ENCODE assay signal across 9 cellular contexts in genomic region chr15:99613887-99614642, GRCh38. TPM values are rescaled to one million over a fixed set of nuclear protein-coding genes. Genes with fewer than 3 reads are reported as not detected.
DNase-seq lines count a peak whose midpoint lies in the region; ATAC-seq and TF ChIP-seq lines count a peak whose summit lies in the region.
"Had no signal": no experiment of that assay in that cellular context is flagged by ENCODE, and none has a peak within 500 bp of the region (broad histone marks: within the 10 kb centered on the region; RNA-seq: fewer than 3 reads in every experiment).

No MANE protein-coding gene starts in this region.

- H2BK5ac ChIP-seq in H9 (ENCODE audit: insufficient read length, low read length) = no peak overlapping the region

- H3K9me3 Mint-ChIP-seq in CD4-positive, CD25-positive, alpha-beta regulatory T cell = peaks cover 0 to 3% (median 0%) of the 10 kb centered on the region in 7 donors
- H3K9me3 Mint-ChIP-seq in H9 = no peaks in the 10 kb centered on the region

- no peak overlapping the region for H3K4me3 ChIP-seq in CD4-positive, CD25-positive, alpha-beta regulatory T cell (ENCODE audit: low read depth, low read length)
- no peak overlapping the region for H3K4me3 ChIP-seq in Loucy (ENCODE audit: low read length, poor library complexity, severe bottlenecking)
- H3K4me3 ChIP-seq in epithelial cell of esophagus (ENCODE audit: low read length) = no peak overlapping the region
- peak overlapping the region in 1 of 2 experiments; percentile 16 for H3K4me3 ChIP-seq in neutrophil (ENCODE audit: low read depth in 1 of 2, low read length in 1 of 2)

- H4K5ac ChIP-seq in H9 (ENCODE audit: insufficient read length, low read depth, low read length) = no peak overlapping the region

- whole genome bisulfite sequencing in H9 (ENCODE audit: extremely low coverage, insufficient read length, low lambda C conversion rate) = no CpG with 5 or more reads among the region's 6 CpGs

- H3K27ac Mint-ChIP-seq in CD4-positive, CD25-positive, alpha-beta regulatory T cell = peak overlapping the region in 2 of 3 donors; percentile 13 to 90
- peak overlapping the region in 1 of 3 experiments; percentile 71; a peak in 3 of 7 replicates for H3K27ac Mint-ChIP-seq in H9

- H2BK15ac ChIP-seq in H9 (ENCODE audit: low read depth, low read length) = no peak overlapping the region

- no peak overlapping the region for H2BK120ac ChIP-seq in H9 (ENCODE audit: low read depth, low read length, poor library complexity, severe bottlenecking)

- H3K9me3 ChIP-seq in CD4-positive, CD25-positive, alpha-beta regulatory T cell (ENCODE audit: control insufficient read depth in 2 of 2, low read length in 2 of 2) = no peaks in the 10 kb centered on the region
- H3K9me3 ChIP-seq in Loucy (ENCODE audit: insufficient read depth, low read depth, low read length) = no peaks in the 10 kb centered on the region
- H3K9me3 ChIP-seq in neutrophil = no peaks in the 10 kb centered on the region
- no peaks in the 10 kb centered on the region for H3K9me3 ChIP-seq in H9 (ENCODE audit: control insufficient read depth, low read depth, low read length)

- no peak overlapping the region for H2AFZ ChIP-seq in Loucy (ENCODE audit: low read length)
- no peak overlapping the region for H2AFZ ChIP-seq in H9 (ENCODE audit: low read length)

- H4K20me1 ChIP-seq in Loucy (ENCODE audit: insufficient read depth, low read length, poor library complexity, severe bottlenecking) (peaks cover 47% of the 10 kb centered on the region), H9 (ENCODE audit: control insufficient read depth, insufficient read depth, insufficient read length) (no peaks in the 10 kb centered on the region)

- peak in 1 of 3 donors; percentile 9 for DNase-seq in CD4-positive, CD25-positive, alpha-beta regulatory T cell
- DNase-seq in epithelial cell of esophagus (ENCODE audit: low read depth) (peak; percentile 36), H9 (no peak), NCI-H187 treated with DMSO at 0.1 percent for 48 hours (lab: John Stamatoyannopoulos, UW) (no peak)
- DNase-seq in activated effector memory CD4-positive, alpha-beta T cell treated with anti-CD3 and anti-CD28 coated beads, Interleukin-2, amount 50 U/mL, for 16 hours = no peak
- DNase-seq: PC-3 had no signal

- peaks cover 5% of the 10 kb centered on the region for H3K4me1 ChIP-seq in CD4-positive, CD25-positive, alpha-beta regulatory T cell (ENCODE audit: control insufficient read depth, insufficient read depth, low read length, poor library complexity, severe bottlenecking)
- H3K4me1 ChIP-seq in Loucy (ENCODE audit: insufficient read depth, low read length, poor library complexity, severe bottlenecking) (peaks cover 31% of the 10 kb centered on the region), neutrophil (ENCODE audit: control insufficient read depth in 1 of 2, insufficient read depth in 1 of 2, low read depth in 1 of 2, low read length in 1 of 2) (peaks cover 54 to 57% of the 10 kb centered on the region in 2 experiments), H9 (ENCODE audit: insufficient read depth, low read length) (peaks cover 6% of the 10 kb centered on the region; the same call in 1 of the 2 replicates)

- H4K91ac ChIP-seq in H9 (ENCODE audit: insufficient read length, low read depth, low read length) = no peak overlapping the region

- H3K4ac ChIP-seq in H9 (ENCODE audit: low read depth, low read length) = no peak overlapping the region

- H3K4me1 Mint-ChIP-seq in CD4-positive, CD25-positive, alpha-beta regulatory T cell = peaks cover 34 to 61% (median 44%) of the 10 kb centered on the region in 4 donors
- H3K4me1 Mint-ChIP-seq in H9 = peaks cover 35 to 39% of the 10 kb centered on the region in 2 experiments

- H3K27ac ChIP-seq in CD4-positive, CD25-positive, alpha-beta regulatory T cell (ENCODE audit: insufficient read depth, low read length, poor library complexity, severe bottlenecking) = no peak overlapping the region
- H3K27ac ChIP-seq in neutrophil (peak overlapping the region; percentile 80), H9 (ENCODE audit: insufficient read length, low read depth, low read length) (no peak overlapping the region)

- H3K79me2 ChIP-seq in Loucy (ENCODE audit: insufficient read depth, low read length) (peaks cover 90% of the 10 kb centered on the region), H9 (ENCODE audit: insufficient read depth, low read length) (peaks cover 3% of the 10 kb centered on the region; the same call in 1 of the 2 replicates)

- H3K23ac ChIP-seq in H9 (ENCODE audit: insufficient read length, low read depth, low read length) = no peak overlapping the region

- H3K79me1 ChIP-seq in H9 (ENCODE audit: insufficient read depth, low read depth, low read length, poor library complexity, severe bottlenecking) = peaks cover 3% of the 10 kb centered on the region

- no peak overlapping the region for H3K9ac ChIP-seq in Loucy (ENCODE audit: low read depth, low read length, poor library complexity, severe bottlenecking)
- no peak overlapping the region for H3K9ac ChIP-seq in H9 (ENCODE audit: extremely low read depth, insufficient read length, low read length)

- TF ChIP-seq CTCF in Loucy (conservative IDR thresholded peaks at IDR 0.05; ENCODE audit: low read length) (no peak), epithelial cell of esophagus (IDR thresholded peaks at IDR 0.05; ENCODE audit: insufficient read depth, low read depth, low read length, missing control alignments) (no peak), neutrophil (IDR thresholded peaks at IDR 0.05) (no peak), H9 (conservative IDR thresholded peaks at IDR 0.05) (no peak)

- H3K27me3 ChIP-seq in CD4-positive, CD25-positive, alpha-beta regulatory T cell (ENCODE audit: control insufficient read depth, insufficient read depth, low read length) = no peaks in the 10 kb centered on the region
- no peaks in the 10 kb centered on the region for H3K27me3 ChIP-seq in Loucy (ENCODE audit: insufficient read depth, low read length, poor library complexity, severe bottlenecking)
- no peaks in the 10 kb centered on the region for H3K27me3 ChIP-seq in neutrophil
- H3K27me3 ChIP-seq in H9 (ENCODE audit: insufficient read depth, low read length) = no peaks in the 10 kb centered on the region

- H3K27me3 Mint-ChIP-seq in CD4-positive, CD25-positive, alpha-beta regulatory T cell = no peaks in the 10 kb centered on the region
- H3K27me3 Mint-ChIP-seq in H9 (ENCODE audit: low read depth) = no peaks in the 10 kb centered on the region

- no peaks in the 10 kb centered on the region for H3K23me2 ChIP-seq in H9 (ENCODE audit: insufficient read length, low read depth, low read length, poor library complexity, severe bottlenecking)

- no peak overlapping the region for H3K4me3 Mint-ChIP-seq in CD4-positive, CD25-positive, alpha-beta regulatory T cell
- H3K4me3 Mint-ChIP-seq in H9 = no peak overlapping the region

- ATAC-seq in CD4-positive, CD25-positive, alpha-beta regulatory T cell (ENCODE audit: low read depth in 2 of 2) = no peak
- no peak for ATAC-seq in GM18867 (IDR thresholded peaks at IDR 0.05; ENCODE audit: unreplicated experiment)
- ATAC-seq: PC-3 had no signal

- no peak overlapping the region for H3K56ac ChIP-seq in H9 (ENCODE audit: insufficient read length, low read depth, low read length)

- H2BK20ac ChIP-seq in H9 (ENCODE audit: low read depth, low read length, poor library complexity, severe bottlenecking) = no peak overlapping the region

- no peak overlapping the region for H4K8ac ChIP-seq in H9 (replicated peaks; ENCODE audit: insufficient read length, low read depth, low read length)

- no peak overlapping the region for H2AK5ac ChIP-seq in H9 (ENCODE audit: insufficient read length, low read length)

- H3K18ac ChIP-seq in H9 (ENCODE audit: insufficient read length, low read depth, low read length) = no peak overlapping the region

- H3K36me3 ChIP-seq in CD4-positive, CD25-positive, alpha-beta regulatory T cell (ENCODE audit: control insufficient read depth, insufficient read depth, low read length) = no peaks in the 10 kb centered on the region
- H3K36me3 ChIP-seq in Loucy (ENCODE audit: insufficient read depth, low read length) (no peaks in the 10 kb centered on the region), neutrophil (no peaks in the 10 kb centered on the region)

- no peak overlapping the region for H2BK12ac ChIP-seq in H9 (ENCODE audit: insufficient read length, low read depth, low read length)

- no peaks in the 10 kb centered on the region for H3F3A ChIP-seq in Loucy (ENCODE audit: low read depth)

- H3K36me3 Mint-ChIP-seq in CD4-positive, CD25-positive, alpha-beta regulatory T cell = peaks cover 5% of the 10 kb centered on the region
- no peaks in the 10 kb centered on the region; a peak in 1 of 7 replicates for H3K36me3 Mint-ChIP-seq in H9 (ENCODE audit: insufficient read depth in 1 of 3, low read depth in 3 of 3)

- H3T11ph ChIP-seq in H9 (ENCODE audit: low read length) = no peak overlapping the region

- H3K4me2 ChIP-seq in Loucy (ENCODE audit: low read depth, low read length, poor library complexity, severe bottlenecking) (peak overlapping the region; percentile 33), H9 (ENCODE audit: insufficient read depth, insufficient read length, low read length) (no peak overlapping the region)

- H3K9me2 ChIP-seq in Loucy (replicated peaks; ENCODE audit: low read depth, low read length) = no peaks in the 10 kb centered on the region

- H3K14ac ChIP-seq in H9 (ENCODE audit: insufficient read depth, low read length) = no peak overlapping the region

RNA-seq across cellular contexts. Expression of gene MEF2A, which starts 48.3 kb away (rescaled TPM):
- 24.2 TPM for total RNA-seq in CD4-positive, CD25-positive, alpha-beta regulatory T cell
- polyA plus RNA-seq in CD4-positive, CD25-positive, alpha-beta regulatory T cell = 10 to 100 TPM in 3 of 4 donors, 1 to 10 TPM in 1; 7.2 to 14.9 (median 10.2) TPM
- total RNA-seq in H9 (2021) = 20.7 and 25.2 TPM in 2 replicates
